In genomic region chr21:44471341-44471740, GRCh38 we compare ENCODE assay signal across 25 cellular contexts.
"Had no signal": no experiment of that assay in that cellular context is flagged by ENCODE, and none has a peak within 500 bp of the region (broad histone marks: within the 10 kb centered on the region; RNA-seq: fewer than 3 reads in every experiment).

No MANE protein-coding gene starts in this region.

- H3K4me1 ChIP-seq: colonic mucosa, esophagus muscularis mucosa, esophagus squamous epithelium, foreskin keratinocyte, gastrocnemius medialis, gastroesophageal sphincter, heart left ventricle, heart right ventricle had no signal

- H3K36me3 ChIP-seq: colonic mucosa, esophagus muscularis mucosa, esophagus squamous epithelium, gastrocnemius medialis, heart left ventricle, heart right ventricle had no signal

- H3K27ac ChIP-seq: colonic mucosa, coronary artery, dorsolateral prefrontal cortex, epithelial cell of prostate, esophagus muscularis mucosa, esophagus squamous epithelium, foreskin keratinocyte, gastrocnemius medialis, gastroesophageal sphincter, heart left ventricle, heart right ventricle, hepatocyte had no signal

- ATAC-seq: effector memory CD8-positive, alpha-beta T cell; esophagus mucosa; foreskin keratinocyte; gastrocnemius medialis; gastroesophageal sphincter; heart left ventricle; heart right ventricle had no signal

- H3K4me3 ChIP-seq: colonic mucosa, coronary artery, dorsolateral prefrontal cortex, esophagus muscularis mucosa, esophagus squamous epithelium, gastrocnemius medialis, gastroesophageal sphincter, heart left ventricle, heart right ventricle, hepatocyte had no signal

- H3K9me3 ChIP-seq: colonic mucosa, esophagus muscularis mucosa, esophagus squamous epithelium, gastrocnemius medialis, gastroesophageal sphincter, heart left ventricle, heart right ventricle had no signal

- DNase-seq: colonic mucosa; cortex of kidney; dermis blood vessel endothelial cell; dorsolateral prefrontal cortex; effector CD4-positive, alpha-beta T cell; effector CD8-positive, alpha-beta T cell; effector memory CD4-positive, alpha-beta T cell; effector memory CD8-positive, alpha-beta T cell; erythroblast; esophagus squamous epithelium; foreskin fibroblast; foreskin keratinocyte; foreskin melanocyte; gastrocnemius medialis; glutamatergic neuron; head of caudate nucleus; heart left ventricle; heart right ventricle had no signal

- H3K27me3 ChIP-seq: colonic mucosa, esophagus muscularis mucosa, esophagus squamous epithelium, foreskin keratinocyte, gastroesophageal sphincter, heart left ventricle, heart right ventricle, hepatocyte had no signal

- H3K4me3 Mint-ChIP-seq: dendritic cell treated with granulocyte-macrophage colony-stimulating factor and Interleukin-4, amounts not matched to agents 40 ng/mL and 50 ng/mL, for 4 days; effector memory CD8-positive, alpha-beta T cell had no signal

- H3K27ac Mint-ChIP-seq: dendritic cell treated with granulocyte-macrophage colony-stimulating factor and Interleukin-4, amounts not matched to agents 40 ng/mL and 50 ng/mL, for 4 days; effector memory CD8-positive, alpha-beta T cell had no signal

- H3K9me3 Mint-ChIP-seq: dendritic cell treated with granulocyte-macrophage colony-stimulating factor and Interleukin-4, amounts not matched to agents 40 ng/mL and 50 ng/mL, for 4 days; effector memory CD8-positive, alpha-beta T cell had no signal

- H3K4me2 ChIP-seq: hepatocyte had no signal

- H3K79me2 ChIP-seq: hepatocyte had no signal
